9 cellular contexts compared by ENCODE assay signal in the genomic region with DNA sequence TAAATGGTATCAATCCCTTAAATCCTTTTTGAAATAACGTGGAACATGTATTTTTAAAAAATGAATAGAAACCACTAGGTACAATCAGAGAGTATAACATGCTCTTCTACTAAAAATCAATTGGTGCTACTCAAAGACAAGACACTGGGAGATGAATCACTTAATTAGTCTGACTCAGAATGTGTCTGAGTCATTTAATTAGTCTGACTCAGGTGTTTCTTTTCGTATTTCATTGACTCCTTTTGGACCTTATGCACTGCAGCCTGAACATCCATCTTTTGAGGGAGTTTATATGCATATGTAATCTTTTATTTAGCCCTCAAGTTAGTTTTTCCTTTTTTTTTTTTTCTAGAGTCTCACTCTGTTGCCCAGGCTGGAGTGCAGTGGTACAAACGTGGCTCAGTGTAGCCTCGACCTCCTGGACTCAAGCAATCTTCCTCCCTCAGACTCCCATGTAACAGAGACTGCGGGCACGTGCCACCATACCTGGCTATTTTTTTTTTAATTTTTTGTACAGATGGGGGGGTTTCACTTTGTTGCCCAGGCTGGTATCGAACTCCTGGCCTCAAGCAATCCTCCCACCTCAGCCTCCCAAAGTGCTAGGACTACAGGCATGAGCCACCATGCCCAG. TPM values are rescaled to one million over a fixed set of nuclear protein-coding genes. Genes with fewer than 3 reads are reported as not detected.
DNase-seq lines count a peak whose midpoint lies in the region; ATAC-seq and TF ChIP-seq lines count a peak whose summit lies in the region.
"Had no signal": no experiment of that assay in that cellular context is flagged by ENCODE, and none has a peak within 500 bp of the region (broad histone marks: within the 10 kb centered on the region; RNA-seq: fewer than 3 reads in every experiment).

No MANE protein-coding gene starts in this region.

- H3K4me3 ChIP-seq in AG04449 (ENCODE audit: low read depth, low read length) = no peak overlapping the region

- POLR2A ChIA-PET in AG04449 (lab: Yijun Ruan, JAX) = no interaction called here

- DNase-seq in AG04449 (ENCODE audit: low read depth, low spot score) (peak; percentile 5), HPDE6-E6E7 (ENCODE audit: extremely low spot score) (peak; percentile 59), dermis blood vessel endothelial cell (peak; percentile 20), islet precursor cell (no peak), T-helper 9 cell (no peak), NCI-H2171 treated with DMSO at 0.1 percent for 48 hours (lab: John Stamatoyannopoulos, UW) (no peak), AML-193 (lab: John Stamatoyannopoulos, UW) (no peak)
- DNase-seq: NCI-H524 treated with DMSO at 0.1 percent for 48 hours had no signal

- CTCF ChIA-PET in AG04449 (lab: Yijun Ruan, JAX) = no interaction called here

- peak; percentile 93 for ATAC-seq in GM18868 (IDR thresholded peaks at IDR 0.05; ENCODE audit: unreplicated experiment)

- no peak for TF ChIP-seq CTCF in AG04449 (IDR thresholded peaks at IDR 0.05; ENCODE audit: insufficient read depth, low read length, missing control alignments)

RNA-seq across cellular contexts. Expression of gene PPP4R3B, which starts 26.5 kb away (rescaled TPM):
- 52.2 and 62.6 TPM in 2 replicates for total RNA-seq in dermis blood vessel endothelial cell

Comparison
In these comparisons a context has a peak if more than half of its experiments do, and no peak if none do; other contexts are left out.
1. DNase-seq: peak in AG04449 (single experiment), HPDE6-E6E7 (single experiment) and dermis blood vessel endothelial cell (single experiment); none in islet precursor cell (single experiment), T-helper 9 cell (single experiment), NCI-H2171 treated with DMSO at 0.1 percent for 48 hours (single experiment) and AML-193 (0 of 2).